ENCODE assay signal across 11 cellular contexts in the genomic region with DNA sequence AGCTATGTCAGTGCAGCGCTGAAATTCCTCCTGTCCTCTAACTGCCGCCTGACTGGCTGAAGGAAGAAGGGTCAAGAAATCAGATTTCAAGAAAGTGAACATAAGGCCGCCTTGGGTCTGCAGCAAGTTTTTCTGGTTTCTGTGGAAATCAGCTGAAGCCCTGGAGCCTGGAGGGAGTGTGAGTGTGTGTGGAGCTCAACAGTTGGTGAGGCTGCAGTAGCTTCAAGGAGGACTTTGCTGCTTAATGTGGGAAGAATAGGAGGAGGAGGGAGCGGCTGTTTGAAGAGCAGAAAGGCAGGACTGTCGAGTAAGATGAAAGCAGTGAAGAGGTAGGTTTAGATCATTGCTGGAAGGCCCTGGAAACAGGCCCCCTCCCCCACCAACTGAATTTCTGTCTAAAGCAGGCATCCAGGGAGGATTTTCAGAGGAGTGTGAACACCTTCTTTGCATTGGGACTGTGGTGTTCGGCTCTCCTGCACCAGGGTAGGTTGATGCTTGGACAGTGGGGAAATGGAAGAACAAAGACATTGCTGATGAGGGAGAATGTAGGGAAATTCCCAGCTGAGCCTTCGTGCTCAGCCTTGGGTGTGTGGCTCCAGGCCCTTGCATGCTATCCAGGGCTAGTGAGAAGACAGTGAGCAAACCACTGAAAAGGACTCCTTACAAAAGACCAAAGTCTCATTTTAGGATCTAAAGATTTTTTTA.
DNase-seq lines count a peak whose midpoint lies in the region; ATAC-seq, FAIRE-seq and TF ChIP-seq lines count a peak whose summit lies in the region.
"Had no signal": no experiment of that assay in that cellular context is flagged by ENCODE, and none has a peak within 500 bp of the region (broad histone marks: within the 10 kb centered on the region; RNA-seq: fewer than 3 reads in every experiment).

No MANE protein-coding gene starts in this region.

- H3K9ac ChIP-seq in astrocyte (ENCODE audit: low read length), result peak overlapping the region; percentile 0

- peak overlapping the region; percentile 58 for H3K4me3 Mint-ChIP-seq in astrocyte (ENCODE audit: unreplicated experiment)
- no peak overlapping the region for H3K4me3 Mint-ChIP-seq in CD4-positive, alpha-beta T cell
- H3K4me3 Mint-ChIP-seq: CD4-positive, CD25-positive, alpha-beta regulatory T cell; stimulated activated naive CD8-positive, alpha-beta T cell treated with anti-CD3 and anti-CD28 coated beads, Interleukin-15, Interleukin-2, amounts not matched to agents 100 ng/mL and 50 ng/mL, for 24 hours had no signal

- intact Hi-C loops in CD4-positive, alpha-beta T cell (cut with DNase I, micrococcal nuclease), result no loop called here

- peak; percentile 20 for DNase-seq in astrocyte (ENCODE audit: low read depth)
- DNase-seq in kidney glomerular epithelial cell (lab: John Stamatoyannopoulos, UW), result peak; percentile 15
- no peak for DNase-seq in stimulated activated naive CD4-positive, alpha-beta T cell (lab: John Stamatoyannopoulos, UW)
- DNase-seq in LoVo (ENCODE audit: low spot score), result no peak
- no peak for DNase-seq in activated CD4-positive, CD25-positive, alpha-beta regulatory T cell treated with anti-CD3 and anti-CD28 coated beads, Interleukin-2, amount 50 U/mL, for 72 hours
- DNase-seq in CD4-positive, alpha-beta T cell, result no peak
- DNase-seq: CD4-positive, CD25-positive, alpha-beta regulatory T cell; NCI-H1417 treated with DMSO at 0.1 percent for 48 hours had no signal

- peak overlapping the region; percentile 9 for H3K27ac ChIP-seq in C4-2B
- peak overlapping the region; percentile 27 for H3K27ac ChIP-seq in astrocyte (ENCODE audit: low read depth, low read length)
- no peak overlapping the region for H3K27ac ChIP-seq in CD4-positive, alpha-beta T cell (ENCODE audit: low read depth, low read length)

- H3K9me3 ChIP-seq in astrocyte (ENCODE audit: insufficient read depth, low read depth, low read length), result no peaks in the 10 kb centered on the region
- no peaks in the 10 kb centered on the region for H3K9me3 ChIP-seq in CD4-positive, alpha-beta T cell (ENCODE audit: control insufficient read depth, low read length)

- no peaks in the 10 kb centered on the region for H3K27me3 Mint-ChIP-seq in astrocyte (ENCODE audit: low read depth, unreplicated experiment)
- no peaks in the 10 kb centered on the region for H3K27me3 Mint-ChIP-seq in CD4-positive, alpha-beta T cell
- H3K27me3 Mint-ChIP-seq: CD4-positive, CD25-positive, alpha-beta regulatory T cell; stimulated activated naive CD8-positive, alpha-beta T cell treated with anti-CD3 and anti-CD28 coated beads, Interleukin-15, Interleukin-2, amounts not matched to agents 100 ng/mL and 50 ng/mL, for 24 hours had no signal

- H2AFZ ChIP-seq in astrocyte (ENCODE audit: low read depth, low read length), result no peak overlapping the region

- H3K27ac Mint-ChIP-seq in astrocyte (ENCODE audit: unreplicated experiment), result peak overlapping the region; percentile 99
- H3K27ac Mint-ChIP-seq in CD4-positive, alpha-beta T cell, result no peak overlapping the region
- H3K27ac Mint-ChIP-seq: CD4-positive, CD25-positive, alpha-beta regulatory T cell; stimulated activated naive CD8-positive, alpha-beta T cell treated with anti-CD3 and anti-CD28 coated beads, Interleukin-15, Interleukin-2, amounts not matched to agents 100 ng/mL and 50 ng/mL, for 24 hours had no signal

- H3K4me1 ChIP-seq in astrocyte (ENCODE audit: insufficient read depth, low read length), result peaks cover 14% of the 10 kb centered on the region

- no peaks in the 10 kb centered on the region for H3K27me3 ChIP-seq in astrocyte (ENCODE audit: insufficient read depth, low read length)
- H3K27me3 ChIP-seq in CD4-positive, alpha-beta T cell (ENCODE audit: control insufficient read depth, insufficient read depth, low read length), result no peaks in the 10 kb centered on the region

- H4K20me1 ChIP-seq in astrocyte (ENCODE audit: insufficient read depth, low read length), result no peaks in the 10 kb centered on the region

- ATAC-seq in HG02610 (IDR thresholded peaks at IDR 0.05; ENCODE audit: unreplicated experiment), result peak; percentile 83
- ATAC-seq in CD4-positive, alpha-beta T cell (ENCODE audit: poor library complexity), result no peak

- CTCF ChIA-PET in CD4-positive, alpha-beta T cell (lab: Charles Lee), result no interaction called here

- H3K4me3 ChIP-seq in astrocyte (ENCODE audit: insufficient read depth, low read depth, low read length), result no peak overlapping the region

- no peaks in the 10 kb centered on the region for H3K36me3 ChIP-seq in astrocyte (ENCODE audit: insufficient read depth, low read length)

- no peak overlapping the region for H3K4me2 ChIP-seq in astrocyte (ENCODE audit: low read length)

- no peaks in the 10 kb centered on the region for H3K9me3 Mint-ChIP-seq in astrocyte (ENCODE audit: unreplicated experiment)
- H3K9me3 Mint-ChIP-seq in CD4-positive, alpha-beta T cell, result no peaks in the 10 kb centered on the region
- H3K9me3 Mint-ChIP-seq: CD4-positive, CD25-positive, alpha-beta regulatory T cell; stimulated activated naive CD8-positive, alpha-beta T cell treated with anti-CD3 and anti-CD28 coated beads, Interleukin-15, Interleukin-2, amounts not matched to agents 100 ng/mL and 50 ng/mL, for 24 hours had no signal

- TF ChIP-seq CTCF in C4-2B (conservative IDR thresholded peaks at IDR 0.05), result no peak
- TF ChIP-seq CTCF in astrocyte (IDR thresholded peaks at IDR 0.05; ENCODE audit: insufficient read depth, low read depth, low read length), result no peak
- TF ChIP-seq CTCF in CD4-positive, alpha-beta T cell (IDR thresholded peaks at IDR 0.05), result no peak

- no peak for FAIRE-seq in astrocyte (lab: Jason Lieb, UNC)

- peaks cover 2% of the 10 kb centered on the region for H3K36me3 Mint-ChIP-seq in astrocyte (ENCODE audit: low read depth, unreplicated experiment)
- H3K36me3 Mint-ChIP-seq in CD4-positive, alpha-beta T cell (ENCODE audit: low read depth), result peaks cover 26% of the 10 kb centered on the region

- H3K4me1 Mint-ChIP-seq in astrocyte (ENCODE audit: low read depth, unreplicated experiment), result peaks cover 47% of the 10 kb centered on the region
- no peaks in the 10 kb centered on the region for H3K4me1 Mint-ChIP-seq in CD4-positive, alpha-beta T cell (ENCODE audit: low read depth)

- H3K79me2 ChIP-seq in astrocyte (ENCODE audit: insufficient read depth, low read length), result no peaks in the 10 kb centered on the region

- POLR2A ChIA-PET in CD4-positive, alpha-beta T cell (lab: Charles Lee), result no interaction called here

Comparison
In these comparisons a context has a peak if more than half of its experiments do, and no peak if none do; other contexts are left out.
1. DNase-seq: peak in astrocyte (single experiment) and kidney glomerular epithelial cell (single experiment); none in stimulated activated naive CD4-positive, alpha-beta T cell (0 of 6), LoVo (single experiment), activated CD4-positive, CD25-positive, alpha-beta regulatory T cell treated with anti-CD3 and anti-CD28 coated beads, Interleukin-2, amount 50 U/mL, for 72 hours (single experiment) and CD4-positive, alpha-beta T cell (0 of 10).